1 cellular context compared by ENCODE assay signal in the genomic region with DNA sequence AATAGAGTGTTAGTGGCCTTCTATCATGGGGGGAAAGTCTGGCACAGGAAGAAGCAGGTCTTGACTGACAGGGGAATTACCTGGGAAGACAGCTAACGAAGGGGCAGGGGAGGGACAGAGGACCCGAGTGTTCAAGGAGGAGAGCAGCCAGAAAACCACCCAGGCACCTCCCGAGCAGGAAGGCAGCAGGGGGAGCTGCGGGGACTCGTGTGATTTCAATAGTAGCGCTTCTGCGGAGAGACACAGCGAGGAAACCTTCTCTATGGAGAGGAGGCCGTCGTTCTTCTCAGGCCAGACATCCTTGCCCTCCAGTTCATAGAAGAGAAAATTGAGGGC.
TF ChIP-seq lines count a peak whose summit lies in the region.

No MANE protein-coding gene starts in this region.

TF ChIP-seq in IMR-90, 13 proteins besides CTCF, POLR2A, EP300 and RAD21:
- no peak for TF ChIP-seq SMC3 (IDR thresholded peaks at IDR 0.05; ENCODE audit: low read depth, low read length)
- TF ChIP-seq, protein P1, sequence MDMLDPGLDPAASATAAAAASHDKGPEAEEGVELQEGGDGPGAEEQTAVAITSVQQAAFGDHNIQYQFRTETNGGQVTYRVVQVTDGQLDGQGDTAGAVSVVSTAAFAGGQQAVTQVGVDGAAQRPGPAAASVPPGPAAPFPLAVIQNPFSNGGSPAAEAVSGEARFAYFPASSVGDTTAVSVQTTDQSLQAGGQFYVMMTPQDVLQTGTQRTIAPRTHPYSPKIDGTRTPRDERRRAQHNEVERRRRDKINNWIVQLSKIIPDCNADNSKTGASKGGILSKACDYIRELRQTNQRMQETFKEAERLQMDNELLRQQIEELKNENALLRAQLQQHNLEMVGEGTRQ (IDR thresholded peaks at IDR 0.05; ENCODE audit: low read depth, low read length): no peak
- TF ChIP-seq MAZ (IDR thresholded peaks at IDR 0.05; ENCODE audit: borderline replicate concordance, low read depth, low read length): no peak
- no peak for TF ChIP-seq NFE2L2 (IDR thresholded peaks at IDR 0.05; ENCODE audit: low read depth, low read length)
- TF ChIP-seq MXI1 (IDR thresholded peaks at IDR 0.05; ENCODE audit: borderline replicate concordance, low read depth, low read length): no peak
- TF ChIP-seq, protein P2, sequence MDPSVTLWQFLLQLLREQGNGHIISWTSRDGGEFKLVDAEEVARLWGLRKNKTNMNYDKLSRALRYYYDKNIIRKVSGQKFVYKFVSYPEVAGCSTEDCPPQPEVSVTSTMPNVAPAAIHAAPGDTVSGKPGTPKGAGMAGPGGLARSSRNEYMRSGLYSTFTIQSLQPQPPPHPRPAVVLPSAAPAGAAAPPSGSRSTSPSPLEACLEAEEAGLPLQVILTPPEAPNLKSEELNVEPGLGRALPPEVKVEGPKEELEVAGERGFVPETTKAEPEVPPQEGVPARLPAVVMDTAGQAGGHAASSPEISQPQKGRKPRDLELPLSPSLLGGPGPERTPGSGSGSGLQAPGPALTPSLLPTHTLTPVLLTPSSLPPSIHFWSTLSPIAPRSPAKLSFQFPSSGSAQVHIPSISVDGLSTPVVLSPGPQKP (IDR thresholded peaks at IDR 0.05; ENCODE audit: borderline replicate concordance, low read depth, low read length): no peak
- no peak for TF ChIP-seq MAFK (IDR thresholded peaks at IDR 0.05; ENCODE audit: low read depth, low read length)
- TF ChIP-seq CHD1 (IDR thresholded peaks at IDR 0.05; ENCODE audit: low read depth, low read length): no peak
- TF ChIP-seq FOS (IDR thresholded peaks at IDR 0.05; ENCODE audit: low read depth, low read length): no peak
- TF ChIP-seq CEBPB (IDR thresholded peaks at IDR 0.05; ENCODE audit: low read depth, low read length): no peak
- TF ChIP-seq BHLHE40 (IDR thresholded peaks at IDR 0.05; ENCODE audit: low read depth, low read length): no peak
- TF ChIP-seq RFX5 (IDR thresholded peaks at IDR 0.05; ENCODE audit: low read depth, low read length): no peak
- no peak for TF ChIP-seq RCOR1 (IDR thresholded peaks at IDR 0.05; ENCODE audit: insufficient replicate concordance, low read length)
